2 cellular contexts compared by ENCODE assay signal in the genomic region with DNA sequence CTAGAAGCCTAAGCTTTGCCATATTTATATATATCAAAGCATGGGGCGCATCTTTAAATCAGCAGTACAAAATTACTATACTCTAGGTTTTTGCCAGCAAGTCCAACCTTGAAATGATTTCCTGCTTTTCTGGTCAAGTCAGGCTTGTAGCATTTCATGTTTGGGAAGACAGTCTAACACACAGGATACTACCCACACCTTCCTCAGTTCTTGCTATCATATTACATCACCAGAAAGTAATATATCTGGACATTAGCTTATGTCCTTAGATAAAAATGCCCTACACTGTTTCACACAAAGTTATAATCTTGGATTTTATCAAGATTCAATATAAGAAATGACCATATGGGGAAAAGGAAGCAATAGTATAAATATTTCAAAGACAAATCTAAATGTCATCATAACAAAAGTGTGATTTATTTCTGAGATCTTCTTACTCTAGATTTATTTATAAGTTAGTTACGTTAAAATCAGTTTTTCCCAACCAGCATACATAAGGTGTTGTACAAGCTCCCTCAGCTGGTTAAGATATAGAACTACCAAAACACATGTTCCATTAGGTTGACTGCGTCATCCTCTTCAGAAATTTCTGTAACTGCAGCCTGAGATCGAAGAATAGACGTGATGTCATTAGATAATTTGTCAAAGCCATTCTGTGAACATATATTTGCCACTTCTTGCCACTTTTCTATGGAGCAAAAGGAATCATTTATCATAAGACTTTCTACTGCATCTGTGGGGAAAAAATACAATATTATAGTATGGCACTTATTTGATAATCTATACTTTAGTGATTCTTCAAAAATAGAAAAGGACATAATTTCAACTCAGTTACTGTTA.
TF ChIP-seq lines count a peak whose summit lies in the region.

No MANE protein-coding gene starts in this region.

TF ChIP-seq in Ishikawa, 13 proteins besides CTCF, POLR2A, EP300 and RAD21:
- TF ChIP-seq TCF12 (IDR thresholded peaks at IDR 0.05; ENCODE audit: low read depth), result no peak
- no peak for TF ChIP-seq YY1 (IDR thresholded peaks at IDR 0.05; ENCODE audit: low read depth)
- no peak for TF ChIP-seq CREB1 (IDR thresholded peaks at IDR 0.05; ENCODE audit: low read depth)
- TF ChIP-seq, protein P1, sequence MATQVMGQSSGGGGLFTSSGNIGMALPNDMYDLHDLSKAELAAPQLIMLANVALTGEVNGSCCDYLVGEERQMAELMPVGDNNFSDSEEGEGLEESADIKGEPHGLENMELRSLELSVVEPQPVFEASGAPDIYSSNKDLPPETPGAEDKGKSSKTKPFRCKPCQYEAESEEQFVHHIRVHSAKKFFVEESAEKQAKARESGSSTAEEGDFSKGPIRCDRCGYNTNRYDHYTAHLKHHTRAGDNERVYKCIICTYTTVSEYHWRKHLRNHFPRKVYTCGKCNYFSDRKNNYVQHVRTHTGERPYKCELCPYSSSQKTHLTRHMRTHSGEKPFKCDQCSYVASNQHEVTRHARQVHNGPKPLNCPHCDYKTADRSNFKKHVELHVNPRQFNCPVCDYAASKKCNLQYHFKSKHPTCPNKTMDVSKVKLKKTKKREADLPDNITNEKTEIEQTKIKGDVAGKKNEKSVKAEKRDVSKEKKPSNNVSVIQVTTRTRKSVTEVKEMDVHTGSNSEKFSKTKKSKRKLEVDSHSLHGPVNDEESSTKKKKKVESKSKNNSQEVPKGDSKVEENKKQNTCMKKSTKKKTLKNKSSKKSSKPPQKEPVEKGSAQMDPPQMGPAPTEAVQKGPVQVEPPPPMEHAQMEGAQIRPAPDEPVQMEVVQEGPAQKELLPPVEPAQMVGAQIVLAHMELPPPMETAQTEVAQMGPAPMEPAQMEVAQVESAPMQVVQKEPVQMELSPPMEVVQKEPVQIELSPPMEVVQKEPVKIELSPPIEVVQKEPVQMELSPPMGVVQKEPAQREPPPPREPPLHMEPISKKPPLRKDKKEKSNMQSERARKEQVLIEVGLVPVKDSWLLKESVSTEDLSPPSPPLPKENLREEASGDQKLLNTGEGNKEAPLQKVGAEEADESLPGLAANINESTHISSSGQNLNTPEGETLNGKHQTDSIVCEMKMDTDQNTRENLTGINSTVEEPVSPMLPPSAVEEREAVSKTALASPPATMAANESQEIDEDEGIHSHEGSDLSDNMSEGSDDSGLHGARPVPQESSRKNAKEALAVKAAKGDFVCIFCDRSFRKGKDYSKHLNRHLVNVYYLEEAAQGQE (IDR thresholded peaks at IDR 0.05; ENCODE audit: low read depth), result no peak
TF ChIP-seq in Ishikawa: peak in this region for 0.

TF ChIP-seq in endothelial cell of umbilical vein, 7 proteins besides CTCF, POLR2A, EP300 and RAD21:
- TF ChIP-seq POLR2AphosphoS5 (IDR thresholded peaks at IDR 0.05; ENCODE audit: insufficient read depth, low read depth, low read length), result no peak
- TF ChIP-seq JUN (IDR thresholded peaks at IDR 0.05; ENCODE audit: borderline replicate concordance, insufficient read depth, insufficient read length, low read depth), result peak; percentile 18
